In genomic region chr2:113542522-113542921, GRCh38 we compare ENCODE assay signal across 9 cellular contexts. TPM values are rescaled to one million over a fixed set of nuclear protein-coding genes. Genes with fewer than 3 reads are reported as not detected.
A peak's percentile ranks its signal among the peaks of the same experiment; 100 is the strongest.
DNase-seq lines count a peak whose midpoint lies in the region; ATAC-seq and TF ChIP-seq lines count a peak whose summit lies in the region.
"Not testable (repeated sequence)": the region's sequence is repeated elsewhere in the genome, so short reads cannot be mapped to it uniquely, and the experiment has no call there.
"Had no signal": no experiment of that assay in that cellular context is flagged by ENCODE, and none has a peak within 500 bp of the region (broad histone marks: within the 10 kb centered on the region; RNA-seq: fewer than 3 reads in every experiment).

No MANE protein-coding gene starts in this region.

- CTCF ChIA-PET in CD8-positive, alpha-beta memory T cell (lab: Charles Lee), result not testable (repeated sequence)

- intact Hi-C loops in activated T-helper 2 cell treated with anti-CD3 and anti-CD28 coated beads, Interferon-gamma antibody, Interleukin-2, Interleukin-4, amounts not matched to agents 10 μg/mL and 5 μg/mL and 100 μg/mL, durations not matched to agents 14 hours and 24 hours and 36 hours (cut with micrococcal nuclease); left ventricle myocardium superior (cut with micrococcal nuclease); natural killer cell (cut with micrococcal nuclease); gastrocnemius medialis (cut with DNase I; ENCODE audit: low total_unique reads); upper lobe of right lung (cut with DNase I): not testable (repeated sequence)

- peak overlapping the region; percentile 58 to 80 (median 74) for H3K4me3 Mint-ChIP-seq in CD8-positive, alpha-beta memory T cell
- H3K4me3 Mint-ChIP-seq in activated T-helper 2 cell treated with anti-CD3 and anti-CD28 coated beads, Interferon-gamma antibody, Interleukin-2, Interleukin-4, amounts not matched to agents 10 μg/mL and 5 μg/mL and 100 μg/mL, durations not matched to agents 14 hours and 24 hours and 36 hours (ENCODE audit: low read depth), result peak overlapping the region; percentile 76
- peak overlapping the region; percentile 90 for H3K4me3 Mint-ChIP-seq in natural killer cell

- H3K36me3 Mint-ChIP-seq in CD8-positive, alpha-beta memory T cell; activated T-helper 2 cell treated with anti-CD3 and anti-CD28 coated beads, Interferon-gamma antibody, Interleukin-2, Interleukin-4, amounts not matched to agents 10 μg/mL and 5 μg/mL and 100 μg/mL, durations not matched to agents 14 hours and 24 hours and 36 hours (ENCODE audit: low read depth); natural killer cell: not testable (repeated sequence)

- TF ChIP-seq POLR2A in gastrocnemius medialis (IDR thresholded peaks at IDR 0.05), result not testable (repeated sequence)

- not testable (repeated sequence) for DNase-seq in CD8-positive, alpha-beta memory T cell; WERI-Rb-1; activated T-helper 2 cell treated with anti-CD3 and anti-CD28 coated beads, Interferon-gamma antibody, Interleukin-2, Interleukin-4, amounts not matched to agents 10 μg/mL and 5 μg/mL and 100 μg/mL, durations not matched to agents 14 hours and 24 hours and 36 hours (ENCODE audit: low spot score); coronary artery (ENCODE audit: low spot score); left ventricle myocardium superior; natural killer cell; gastrocnemius medialis; upper lobe of right lung

- TF ChIP-seq CTCF in WERI-Rb-1 (IDR thresholded peaks at IDR 0.05; ENCODE audit: low read depth, low read length); coronary artery (IDR thresholded peaks at IDR 0.05); natural killer cell (IDR thresholded peaks at IDR 0.05); gastrocnemius medialis (IDR thresholded peaks at IDR 0.05 in 4 of 5, conservative IDR thresholded peaks at IDR 0.05 in 1 of 5); upper lobe of right lung (IDR thresholded peaks at IDR 0.05): not testable (repeated sequence)

- not testable (repeated sequence) for H3K27me3 ChIP-seq in CD8-positive, alpha-beta memory T cell (ENCODE audit: insufficient read depth, low read length, poor library complexity, severe bottlenecking); WERI-Rb-1 (ENCODE audit: insufficient read depth, low read depth, severe bottlenecking); gastrocnemius medialis; upper lobe of right lung

- not testable (repeated sequence) for H3K27ac ChIP-seq in CD8-positive, alpha-beta memory T cell (ENCODE audit: low read depth, low read length); WERI-Rb-1; coronary artery; gastrocnemius medialis
- H3K27ac ChIP-seq in upper lobe of right lung, result peak overlapping the region; percentile 86

- POLR2A ChIA-PET in CD8-positive, alpha-beta memory T cell (lab: Charles Lee), result not testable (repeated sequence)

- not testable (repeated sequence) for H3K4me1 Mint-ChIP-seq in CD8-positive, alpha-beta memory T cell; activated T-helper 2 cell treated with anti-CD3 and anti-CD28 coated beads, Interferon-gamma antibody, Interleukin-2, Interleukin-4, amounts not matched to agents 10 μg/mL and 5 μg/mL and 100 μg/mL, durations not matched to agents 14 hours and 24 hours and 36 hours (ENCODE audit: low read depth); natural killer cell

- peak overlapping the region in 2 of 8 donors; percentile 34 to 78 for H3K27ac Mint-ChIP-seq in CD8-positive, alpha-beta memory T cell
- not testable (repeated sequence) for H3K27ac Mint-ChIP-seq in activated T-helper 2 cell treated with anti-CD3 and anti-CD28 coated beads, Interferon-gamma antibody, Interleukin-2, Interleukin-4, amounts not matched to agents 10 μg/mL and 5 μg/mL and 100 μg/mL, durations not matched to agents 14 hours and 24 hours and 36 hours; natural killer cell

- H3K4me1 ChIP-seq in CD8-positive, alpha-beta memory T cell (ENCODE audit: insufficient read depth, low read length); gastrocnemius medialis; upper lobe of right lung: not testable (repeated sequence)

- H3K27me3 Mint-ChIP-seq in CD8-positive, alpha-beta memory T cell, result not testable (repeated sequence)
- peaks cover 16% of the 10 kb centered on the region for H3K27me3 Mint-ChIP-seq in activated T-helper 2 cell treated with anti-CD3 and anti-CD28 coated beads, Interferon-gamma antibody, Interleukin-2, Interleukin-4, amounts not matched to agents 10 μg/mL and 5 μg/mL and 100 μg/mL, durations not matched to agents 14 hours and 24 hours and 36 hours (ENCODE audit: low read depth)
- peaks cover 0 to 12% of the 10 kb centered on the region in 2 donors for H3K27me3 Mint-ChIP-seq in natural killer cell (ENCODE audit: low read depth in 2 of 2)

- not testable (repeated sequence) for H3K9me3 ChIP-seq in CD8-positive, alpha-beta memory T cell (ENCODE audit: low read length); WERI-Rb-1 (ENCODE audit: severe bottlenecking); gastrocnemius medialis; upper lobe of right lung

- in situ Hi-C loops in gastrocnemius medialis (cut with MboI; ENCODE audit: low sequenced_read_pairs in 4 of 4), result not testable (repeated sequence)

- H3K36me3 ChIP-seq in CD8-positive, alpha-beta memory T cell (ENCODE audit: insufficient read depth, low read length); WERI-Rb-1; gastrocnemius medialis; upper lobe of right lung: not testable (repeated sequence)

- peak; percentile 7 for ATAC-seq in left ventricle myocardium superior
- ATAC-seq in natural killer cell, result not testable (repeated sequence)
- peak; percentile 13 to 18 for ATAC-seq in gastrocnemius medialis
- ATAC-seq in upper lobe of right lung, result peak; percentile 18

- not testable (repeated sequence) for H3K4me3 ChIP-seq in CD8-positive, alpha-beta memory T cell (ENCODE audit: low read length)
- H3K4me3 ChIP-seq in WERI-Rb-1 (ENCODE audit: low read depth, low read length) (peak overlapping the region; percentile 51), coronary artery (peak overlapping the region; percentile 77), gastrocnemius medialis (peak overlapping the region in 3 of 4 donors; percentile 54 to 62 (median 60)), upper lobe of right lung (peak overlapping the region; percentile 63)

- not testable (repeated sequence) for H3K9me3 Mint-ChIP-seq in CD8-positive, alpha-beta memory T cell; activated T-helper 2 cell treated with anti-CD3 and anti-CD28 coated beads, Interferon-gamma antibody, Interleukin-2, Interleukin-4, amounts not matched to agents 10 μg/mL and 5 μg/mL and 100 μg/mL, durations not matched to agents 14 hours and 24 hours and 36 hours; natural killer cell

RNA-seq across cellular contexts. Expression of gene FOXD4L1, which starts 44.1 kb away (rescaled TPM):
- total RNA-seq in CD8-positive, alpha-beta memory T cell, result under 1 TPM; 0.15 to 0.18 TPM
- polyA plus RNA-seq in CD8-positive, alpha-beta memory T cell, result not detected
- 0.14 and 0.30 TPM in 2 replicates for total RNA-seq in activated T-helper 2 cell treated with anti-CD3 and anti-CD28 coated beads, Interferon-gamma antibody, Interleukin-2, Interleukin-4, amounts not matched to agents 10 μg/mL and 5 μg/mL and 100 μg/mL, durations not matched to agents 14 hours and 24 hours and 36 hours
- not detected for total RNA-seq in left ventricle myocardium superior
- not detected for total RNA-seq in natural killer cell
- total RNA-seq in gastrocnemius medialis, result under 1 TPM in 1 of 4 donors, not detected in 3; 0.13 TPM
- 0.78 TPM for total RNA-seq in upper lobe of right lung
- total RNA-seq: glomerular endothelial cell had no signal
